Comparison of ENCODE assay signal across 8 cellular contexts in the genomic region with DNA sequence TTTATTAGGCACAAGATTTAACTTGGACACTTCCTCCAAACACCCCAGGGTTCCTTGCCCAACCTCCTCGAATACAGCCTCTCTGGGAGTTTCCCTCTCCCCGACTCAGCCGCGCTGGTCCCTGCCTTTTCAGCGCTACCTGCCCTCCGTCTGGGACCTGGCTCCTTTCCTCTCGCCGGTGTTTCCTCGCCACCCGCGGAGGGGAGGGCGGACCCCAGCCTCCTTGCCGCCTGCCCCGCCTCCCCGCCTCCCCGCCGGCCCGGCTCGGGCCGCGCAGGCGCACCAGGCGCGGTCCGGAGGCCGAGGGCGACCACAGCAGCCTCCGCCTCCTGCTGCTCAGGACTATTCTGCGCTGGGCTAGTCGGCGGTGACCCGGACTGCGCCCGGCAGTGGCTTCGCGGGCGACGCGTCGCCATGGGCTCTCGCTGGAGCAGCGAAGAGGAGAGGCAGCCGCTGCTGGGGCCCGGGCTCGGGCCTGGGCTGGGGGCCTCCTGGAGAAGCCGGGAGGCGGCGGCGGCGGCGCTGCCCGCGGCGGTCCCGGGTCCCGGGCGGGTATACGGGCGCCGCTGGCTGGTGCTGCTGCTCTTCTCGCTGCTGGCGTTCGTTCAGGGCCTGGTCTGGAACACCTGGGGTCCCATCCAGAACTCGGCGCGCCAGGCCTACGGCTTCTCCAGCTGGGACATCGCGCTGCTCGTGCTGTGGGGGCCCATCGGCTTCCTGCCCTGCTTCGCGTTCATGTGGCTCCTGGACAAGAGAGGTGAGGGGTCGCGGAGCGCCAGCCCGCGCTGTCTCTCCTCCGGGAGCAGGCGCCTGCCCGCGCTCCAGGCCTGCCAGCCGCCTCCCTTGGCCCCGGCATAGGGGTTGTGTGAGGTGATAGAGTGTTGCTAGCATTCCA. TPM values are rescaled to one million over a fixed set of nuclear protein-coding genes. Genes with fewer than 3 reads are reported as not detected.
DNase-seq lines count a peak whose midpoint lies in the region; ATAC-seq, FAIRE-seq and TF ChIP-seq lines count a peak whose summit lies in the region.

A gene with protein sequence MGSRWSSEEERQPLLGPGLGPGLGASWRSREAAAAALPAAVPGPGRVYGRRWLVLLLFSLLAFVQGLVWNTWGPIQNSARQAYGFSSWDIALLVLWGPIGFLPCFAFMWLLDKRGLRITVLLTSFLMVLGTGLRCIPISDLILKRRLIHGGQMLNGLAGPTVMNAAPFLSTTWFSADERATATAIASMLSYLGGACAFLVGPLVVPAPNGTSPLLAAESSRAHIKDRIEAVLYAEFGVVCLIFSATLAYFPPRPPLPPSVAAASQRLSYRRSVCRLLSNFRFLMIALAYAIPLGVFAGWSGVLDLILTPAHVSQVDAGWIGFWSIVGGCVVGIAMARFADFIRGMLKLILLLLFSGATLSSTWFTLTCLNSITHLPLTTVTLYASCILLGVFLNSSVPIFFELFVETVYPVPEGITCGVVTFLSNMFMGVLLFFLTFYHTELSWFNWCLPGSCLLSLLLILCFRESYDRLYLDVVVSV (plus strand): TSS at position 291 of the 895 bp plus-strand sequence. CDS start 124 bp downstream, at position 415.

- peak within 1 kb of the TSS in 4 of 5 experiments; percentile 82 to 88 (median 86) for H3K4me3 Mint-ChIP-seq in brain

- H3K36me3 ChIP-seq in iPS-20b (ENCODE audit: insufficient read depth, low read depth, low read length) (no peaks in the 10 kb centered on the region), spleen (no peaks in the 10 kb centered on the region)

- H3K9ac ChIP-seq in iPS-20b (ENCODE audit: low read depth, low read length): peak within 1 kb of the TSS; percentile 87

- in situ Hi-C loops in SK-MEL-5 (cut with HindIII; ENCODE audit: low pct_unique_long_range_greater_than_20kb, low sequenced_read_pairs): no loop called here

- H3K27ac ChIP-seq in iPS-20b (ENCODE audit: low read length) (peak within 1 kb of the TSS; percentile 1), spleen (peak within 1 kb of the TSS; percentile 89 to 100 (median 96))

- TF ChIP-seq POLR2A in spleen (IDR thresholded peaks at IDR 0.05): peak; percentile 36 to 87 (median 56)

- FAIRE-seq in GM18507 (lab: Jason Lieb, UNC): peak; percentile 64

- intact Hi-C loops in spleen (cut with DNase I; ENCODE audit: low total_unique reads): no loop called here

- peak; percentile 80 for DNase-seq in GM18507 (ENCODE audit: extremely low spot score, insufficient read length, low read depth)
- DNase-seq in SK-MEL-5 (ENCODE audit: low read depth, low spot score): peak; percentile 77
- DNase-seq in spleen: peak; percentile 95
- DNase-seq in amygdala (lab: John Stamatoyannopoulos, UW): no peak
- DNase-seq in NCI-H1048 (lab: John Stamatoyannopoulos, UW): no peak

- H3K27ac Mint-ChIP-seq in brain: peak within 1 kb of the TSS; percentile 94 to 97 (median 95)

- H3K27me3 ChIP-seq in iPS-20b (ENCODE audit: insufficient read depth, low read length): peaks cover 14% of the 10 kb centered on the region
- H3K27me3 ChIP-seq in spleen (replicated peaks in 1 of 7): no peaks in the 10 kb centered on the region

- WGBS in spleen, 5 donors: 1 to 4% (median 1%) methylated on average over 30 to 84 of the region's 84 CpGs

- H3K4me1 ChIP-seq in iPS-20b (ENCODE audit: insufficient read depth, low read length) (peaks cover 4% of the 10 kb centered on the region; the same call in 1 of the 2 replicates), spleen (peaks cover 12 to 79% (median 48%) of the 10 kb centered on the region in 6 donors)

- no peaks in the 10 kb centered on the region for H3K9me3 Mint-ChIP-seq in brain

- ATAC-seq in HG02938 (IDR thresholded peaks at IDR 0.05; ENCODE audit: unreplicated experiment): peak; percentile 55

- TF ChIP-seq CTCF in brain (conservative IDR thresholded peaks at IDR 0.05): no peak
- TF ChIP-seq CTCF in spleen (IDR thresholded peaks at IDR 0.05 in 8 of 11, conservative IDR thresholded peaks at IDR 0.05 in 3 of 11): peak in 1 of 11 experiments; percentile 21

- peaks cover 4% of the 10 kb centered on the region for H3K27me3 Mint-ChIP-seq in brain

- peaks cover 21% of the 10 kb centered on the region for H3K4me1 Mint-ChIP-seq in brain

- H3K4me3 ChIP-seq in iPS-20b (ENCODE audit: low read length) (peak within 1 kb of the TSS; percentile 93), spleen (peak within 1 kb of the TSS; percentile 67 to 78 (median 76))

- H3K9me3 ChIP-seq in iPS-20b (ENCODE audit: insufficient read depth, low read depth, low read length) (no peaks in the 10 kb centered on the region), spleen (no peaks in the 10 kb centered on the region)

- H3K36me3 Mint-ChIP-seq in brain: peaks cover 4% of the 10 kb centered on the region

RNA-seq across cellular contexts. Expression of the gene that starts here (rescaled TPM):
- total RNA-seq in SK-MEL-5 (2014; rRNA removed; shearing (Covaris generic)): 40.2 and 42.1 TPM in 2 replicates
- 31.3 and 33.4 TPM in 2 replicates for polyA plus RNA-seq in SK-MEL-5 (2015; cell fraction: cytosol; rRNA removed)
- 6.7 and 16.2 TPM in 2 replicates for polyA plus RNA-seq in SK-MEL-5 (2015; cell fraction: nucleus; rRNA removed)
- polyA plus RNA-seq in brain (ENCODE audit: insufficient read depth, low read depth, low replicate concordance) (8.2 TPM), spleen (1 to 10 TPM; 1.3 to 1.5 (median 1.4) TPM)
- total RNA-seq in spleen: 10 to 100 TPM; 10.2 to 31.8 (median 16.7) TPM

Comparison
In these comparisons a context has a peak if more than half of its experiments do, and no peak if none do; other contexts are left out.
1. DNase-seq: peak in GM18507 (single experiment), SK-MEL-5 (single experiment) and spleen (single experiment); none in amygdala (0 of 56) and NCI-H1048 (single experiment).